ENCODE assay signal across 35 cellular contexts in genomic region chr12:130615906-130616305, GRCh38.
"Had no signal": no experiment of that assay in that cellular context is flagged by ENCODE, and none has a peak within 500 bp of the region (broad histone marks: within the 10 kb centered on the region; RNA-seq: fewer than 3 reads in every experiment).

No MANE protein-coding gene starts in this region.

- H3K36me3 ChIP-seq: adrenal gland, brain microvascular endothelial cell, breast epithelium had no signal

- H3K9me3 ChIP-seq: adrenal gland, body of pancreas had no signal

- H3K4me3 ChIP-seq: adrenal gland, body of pancreas, breast epithelium had no signal

- H3K27ac Mint-ChIP-seq: activated B cell treated with CpG ODN at 0.5 μM for 24 hours; activated CD4-positive, alpha-beta memory T cell treated with anti-CD3 and anti-CD28 coated beads for 36 hours; activated CD4-positive, alpha-beta T cell treated with anti-CD3 and anti-CD28 coated beads, Interleukin-2, amount 10 ng/mL, durations not matched to agents 24 days and 14 days; activated CD8-positive, alpha-beta memory T cell treated with anti-CD3 and anti-CD28 coated beads, Interleukin-2, amount 10 ng/mL, durations not matched to agents 7 days and 5 days; activated CD8-positive, alpha-beta T cell treated with anti-CD3 and anti-CD28 coated beads for 36 hours; activated naive CD4-positive, alpha-beta T cell treated with anti-CD3 and anti-CD28 coated beads for 36 hours; activated naive CD8-positive, alpha-beta T cell treated with anti-CD3 and anti-CD28 coated beads for 36 hours; activated T-cell treated with anti-CD3 and anti-CD28 coated beads, Interleukin-2, amount 50 U/mL, for 72 hours; activated T-helper 1 cell treated with anti-CD3 and anti-CD28 coated beads, Interleukin-12 subunit alpha, Interleukin-12 subunit beta, Interleukin-2, Interleukin-4 antibody, amounts not matched to agents 30 ng/mL and 10 ng/mL and 1 ng/mL, durations not matched to agents 14 hours and 24 hours and 36 hours; activated T-helper 17 cell treated with anti-CD3 and anti-CD28 coated beads, Interleukin-2, amount 50 U/mL, for 72 hours; T-helper 1 cell treated with Interleukin-12 subunit alpha and Interleukin-12 subunit beta and Interleukin-4 antibody, amounts not matched to agents 30 μg/mL and 1 μg/mL, for 36 hours; T-helper 2 cell treated with Interferon-gamma antibody and Interleukin-4, amounts not matched to agents 5 μg/mL and 100 μg/mL, for 36 hours had no signal

- H3K4me1 ChIP-seq: adrenal gland, body of pancreas, breast epithelium had no signal

- H3K27ac ChIP-seq: body of pancreas, brain microvascular endothelial cell, breast epithelium, VCaP had no signal

- H3K27me3 ChIP-seq: adrenal gland, body of pancreas, brain microvascular endothelial cell, breast epithelium had no signal

- H3K9me3 Mint-ChIP-seq: activated B cell treated with CpG ODN at 0.5 μM for 24 hours; activated CD4-positive, alpha-beta memory T cell treated with anti-CD3 and anti-CD28 coated beads for 36 hours; activated CD4-positive, alpha-beta T cell treated with anti-CD3 and anti-CD28 coated beads, Interleukin-2, amount 10 ng/mL, durations not matched to agents 24 days and 14 days; activated CD8-positive, alpha-beta T cell treated with anti-CD3 and anti-CD28 coated beads for 36 hours; activated naive CD4-positive, alpha-beta T cell treated with anti-CD3 and anti-CD28 coated beads for 36 hours; activated naive CD4-positive, alpha-beta T cell treated with anti-CD3 and anti-CD28 coated beads, Interleukin-2, amount 50 U/mL, for 72 hours; activated naive CD8-positive, alpha-beta T cell treated with anti-CD3 and anti-CD28 coated beads for 36 hours; activated T-cell treated with anti-CD3 and anti-CD28 coated beads, Interleukin-2, amount 50 U/mL, for 4 hours; activated T-cell treated with anti-CD3 and anti-CD28 coated beads, Interleukin-2, amount 50 U/mL, for 72 hours; activated T-helper 1 cell treated with anti-CD3 and anti-CD28 coated beads, Interleukin-12 subunit alpha, Interleukin-12 subunit beta, Interleukin-2, Interleukin-4 antibody, amounts not matched to agents 30 ng/mL and 10 ng/mL and 1 ng/mL, durations not matched to agents 14 hours and 24 hours and 36 hours; activated T-helper 17 cell treated with anti-CD3 and anti-CD28 coated beads, Interleukin-2, amount 50 U/mL, for 72 hours; T-helper 1 cell treated with Interleukin-12 subunit alpha and Interleukin-12 subunit beta and Interleukin-4 antibody, amounts not matched to agents 30 μg/mL and 1 μg/mL, for 36 hours; T-helper 2 cell treated with Interferon-gamma antibody and Interleukin-4, amounts not matched to agents 5 μg/mL and 100 μg/mL, for 36 hours had no signal

- H3K27me3 Mint-ChIP-seq: activated B cell treated with CpG ODN at 0.5 μM for 24 hours; activated CD4-positive, alpha-beta memory T cell treated with anti-CD3 and anti-CD28 coated beads for 36 hours; activated CD4-positive, alpha-beta T cell treated with anti-CD3 and anti-CD28 coated beads, Interleukin-2, amount 10 ng/mL, durations not matched to agents 24 days and 14 days; activated CD8-positive, alpha-beta memory T cell treated with anti-CD3 and anti-CD28 coated beads, Interleukin-2, amount 10 ng/mL, durations not matched to agents 7 days and 5 days; activated CD8-positive, alpha-beta T cell treated with anti-CD3 and anti-CD28 coated beads for 36 hours; activated naive CD8-positive, alpha-beta T cell treated with anti-CD3 and anti-CD28 coated beads for 36 hours had no signal

- DNase-seq: activated B cell treated with CpG ODN at 0.5 μM for 24 hours; activated CD4-positive, alpha-beta memory T cell treated with anti-CD3 and anti-CD28 coated beads for 36 hours; activated CD4-positive, alpha-beta T cell treated with anti-CD3 and anti-CD28 coated beads for 4 hours; activated CD4-positive, alpha-beta T cell treated with anti-CD3 and anti-CD28 coated beads, Interleukin-2, amount 10 ng/mL, durations not matched to agents 24 days and 14 days; activated CD4-positive, alpha-beta T cell treated with anti-CD3 and anti-CD28 coated beads, Interleukin-2, amount 50 U/mL, for 1 hour; activated CD4-positive, alpha-beta T cell treated with anti-CD3 and anti-CD28 coated beads, Interleukin-2, amount 50 U/mL, for 4 hours; activated CD4-positive, CD25-positive, alpha-beta regulatory T cell treated with anti-CD3 and anti-CD28 coated beads, Interleukin-2, amount 50 U/mL, for 72 hours; activated CD8-positive, alpha-beta memory T cell treated with anti-CD3 and anti-CD28 coated beads, Interleukin-2, amount 10 ng/mL, durations not matched to agents 7 days and 5 days; activated CD8-positive, alpha-beta T cell treated with anti-CD3 and anti-CD28 coated beads for 36 hours; activated effector memory CD4-positive, alpha-beta T cell treated with anti-CD3 and anti-CD28 coated beads, Interleukin-2, amount 50 U/mL, for 16 hours; activated gamma-delta T cell treated with Interleukin-2 at 50 U/mL for 16 hours; activated naive CD4-positive, alpha-beta T cell; activated naive CD4-positive, alpha-beta T cell treated with anti-CD3 and anti-CD28 coated beads for 36 hours; activated naive CD4-positive, alpha-beta T cell treated with anti-CD3 and anti-CD28 coated beads, Interleukin-2, amount 50 U/mL, for 16 hours; activated naive CD8-positive, alpha-beta T cell treated with anti-CD3 and anti-CD28 coated beads for 36 hours; activated T-cell treated with anti-CD3 and anti-CD28 coated beads for 4 hours; activated T-cell treated with anti-CD3 and anti-CD28 coated beads, Interleukin-2, amount 50 U/mL, for 1 hour; activated T-cell treated with anti-CD3 and anti-CD28 coated beads, Interleukin-2, amount 50 U/mL, for 4 hours; activated T-cell treated with anti-CD3 and anti-CD28 coated beads, Interleukin-2, amount 50 U/mL, for 72 hours; amniotic stem cell; aorta; body of pancreas; brain microvascular endothelial cell; central memory CD4-positive, alpha-beta T cell; T-helper 1 cell; T-helper 2 cell; T-helper 9 cell had no signal

- ATAC-seq: activated CD8-positive, alpha-beta memory T cell treated with anti-CD3 and anti-CD28 coated beads, Interleukin-2, amount 10 ng/mL, durations not matched to agents 7 days and 5 days; activated CD8-positive, alpha-beta T cell treated with anti-CD3 and anti-CD28 coated beads for 36 hours; activated naive CD4-positive, alpha-beta T cell treated with anti-CD3 and anti-CD28 coated beads, Interleukin-2, amount 50 U/mL, for 72 hours; activated T-cell treated with anti-CD3 and anti-CD28 coated beads, Interleukin-2, amount 50 U/mL, for 4 hours; activated T-cell treated with anti-CD3 and anti-CD28 coated beads, Interleukin-2, amount 50 U/mL, for 72 hours; activated T-helper 17 cell treated with anti-CD3 and anti-CD28 coated beads, Interleukin-2, amount 50 U/mL, for 72 hours; body of pancreas had no signal

- H3K36me3 Mint-ChIP-seq: activated CD4-positive, alpha-beta memory T cell treated with anti-CD3 and anti-CD28 coated beads for 36 hours; activated CD8-positive, alpha-beta memory T cell treated with anti-CD3 and anti-CD28 coated beads, Interleukin-2, amount 10 ng/mL, durations not matched to agents 7 days and 5 days; activated naive CD4-positive, alpha-beta T cell treated with anti-CD3 and anti-CD28 coated beads, Interleukin-2, amount 50 U/mL, for 72 hours; activated naive CD8-positive, alpha-beta T cell treated with anti-CD3 and anti-CD28 coated beads for 36 hours had no signal

- H3K4me1 Mint-ChIP-seq: activated B cell treated with CpG ODN at 0.5 μM for 24 hours; activated CD4-positive, alpha-beta T cell treated with anti-CD3 and anti-CD28 coated beads, Interleukin-2, amount 10 ng/mL, durations not matched to agents 24 days and 14 days; activated CD8-positive, alpha-beta memory T cell treated with anti-CD3 and anti-CD28 coated beads, Interleukin-2, amount 10 ng/mL, durations not matched to agents 7 days and 5 days; activated T-helper 17 cell treated with anti-CD3 and anti-CD28 coated beads, Interleukin-2, amount 50 U/mL, for 72 hours had no signal

- H3K4me3 Mint-ChIP-seq: activated B cell treated with CpG ODN at 0.5 μM for 24 hours; activated CD4-positive, alpha-beta memory T cell treated with anti-CD3 and anti-CD28 coated beads for 36 hours; activated CD4-positive, alpha-beta T cell treated with anti-CD3 and anti-CD28 coated beads, Interleukin-2, amount 10 ng/mL, durations not matched to agents 24 days and 14 days; activated CD8-positive, alpha-beta memory T cell treated with anti-CD3 and anti-CD28 coated beads, Interleukin-2, amount 10 ng/mL, durations not matched to agents 7 days and 5 days; activated CD8-positive, alpha-beta T cell treated with anti-CD3 and anti-CD28 coated beads for 36 hours; activated naive CD4-positive, alpha-beta T cell treated with anti-CD3 and anti-CD28 coated beads for 36 hours; activated naive CD8-positive, alpha-beta T cell treated with anti-CD3 and anti-CD28 coated beads for 36 hours; activated T-cell treated with anti-CD3 and anti-CD28 coated beads, Interleukin-2, amount 50 U/mL, for 4 hours; activated T-cell treated with anti-CD3 and anti-CD28 coated beads, Interleukin-2, amount 50 U/mL, for 72 hours; activated T-helper 1 cell treated with anti-CD3 and anti-CD28 coated beads, Interleukin-12 subunit alpha, Interleukin-12 subunit beta, Interleukin-2, Interleukin-4 antibody, amounts not matched to agents 30 ng/mL and 10 ng/mL and 1 ng/mL, durations not matched to agents 14 hours and 24 hours and 36 hours; activated T-helper 17 cell treated with anti-CD3 and anti-CD28 coated beads, Interleukin-2, amount 50 U/mL, for 72 hours; T-helper 1 cell treated with Interleukin-12 subunit alpha and Interleukin-12 subunit beta and Interleukin-4 antibody, amounts not matched to agents 30 μg/mL and 1 μg/mL, for 36 hours; T-helper 2 cell treated with Interferon-gamma antibody and Interleukin-4, amounts not matched to agents 5 μg/mL and 100 μg/mL, for 36 hours had no signal
